ENCODE assay signal across 20 cellular contexts in the genomic region with DNA sequence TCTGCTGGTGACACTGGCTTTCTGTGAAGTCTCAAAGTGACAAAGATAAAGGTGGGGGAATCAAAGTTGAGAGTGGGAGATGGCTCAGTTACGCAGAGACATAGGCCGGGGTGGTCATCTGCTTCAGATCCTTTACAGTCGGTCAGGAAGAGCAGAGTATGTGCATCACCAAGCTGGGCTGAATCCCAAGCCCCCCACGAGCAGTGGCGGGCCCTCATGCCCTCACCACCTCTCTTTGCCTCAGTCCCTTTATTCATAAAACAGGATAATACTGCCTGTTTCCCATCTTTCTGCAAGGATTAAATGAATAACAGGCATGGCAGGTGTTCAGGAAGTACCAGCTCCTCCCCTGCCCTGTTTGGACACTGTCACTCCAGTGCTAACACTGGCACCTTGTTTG.
DNase-seq lines count a peak whose midpoint lies in the region; ATAC-seq, FAIRE-seq and TF ChIP-seq lines count a peak whose summit lies in the region.
"Had no signal": no experiment of that assay in that cellular context is flagged by ENCODE, and none has a peak within 500 bp of the region (broad histone marks: within the 10 kb centered on the region; RNA-seq: fewer than 3 reads in every experiment).

No MANE protein-coding gene starts in this region.

- DNase-seq in esophagus muscularis mucosa (ENCODE audit: extremely low spot score) (peak; percentile 80), neuronal stem cell (ENCODE audit: low spot score) (no peak), D721Med (ENCODE audit: insufficient read length, low spot score) (no peak), ascending aorta (ENCODE audit: low spot score in 2 of 2) (no peak)
- DNase-seq: 8988T; ACHN; BE2C; C1 segment of cervical spinal cord; CD4-positive, alpha-beta memory T cell; CD4-positive, CD25-positive, alpha-beta regulatory T cell; CD8-positive, alpha-beta memory T cell; COR-L47; DMS79 treated with DMSO at 0.1 percent for 48 hours; GF-D8 had no signal

- H3K4ac ChIP-seq in neuronal stem cell (ENCODE audit: low read length) = no peak overlapping the region

- no peak overlapping the region for H2AFZ ChIP-seq in neuronal stem cell (ENCODE audit: low read length)

- H3K9me3 ChIP-seq in esophagus muscularis mucosa (no peaks in the 10 kb centered on the region), neuronal stem cell (replicated peaks in 1 of 2; ENCODE audit: control insufficient read depth in 2 of 2, insufficient read depth in 1 of 2, low read depth in 1 of 2, low read length in 2 of 2) (peaks cover 0 to 2% of the 10 kb centered on the region in 2 donors), ascending aorta (no peaks in the 10 kb centered on the region)
- H3K9me3 ChIP-seq: BE2C, BLaER1 had no signal

- intact Hi-C loops in esophagus muscularis mucosa (cut with DNase I) (no loop called here), ascending aorta (cut with DNase I) (no loop called here)

- H2BK5ac ChIP-seq in neuronal stem cell (ENCODE audit: low read length) = no peak overlapping the region

- H2BK15ac ChIP-seq in neuronal stem cell (ENCODE audit: low read length) = peak overlapping the region; percentile 27

- H3K18ac ChIP-seq in neuronal stem cell (ENCODE audit: low read length) = peak overlapping the region; percentile 36

- H3K36me3 ChIP-seq in esophagus muscularis mucosa (peaks cover 5 to 96% (median 39%) of the 10 kb centered on the region in 4 donors), neuronal stem cell (replicated peaks in 1 of 2; ENCODE audit: control insufficient read depth in 2 of 2, insufficient read depth in 2 of 2, low read length in 2 of 2) (peaks cover 0 to 13% of the 10 kb centered on the region in 2 donors), ascending aorta (peaks cover 26 to 83% of the 10 kb centered on the region in 2 donors)
- H3K36me3 ChIP-seq: BE2C had no signal

- no peak overlapping the region for H2BK120ac ChIP-seq in neuronal stem cell (ENCODE audit: low read depth, low read length)

- H3K4me3 ChIP-seq in esophagus muscularis mucosa = no peak overlapping the region
- H3K4me3 ChIP-seq in neuronal stem cell (ENCODE audit: low read length in 2 of 2) = no peak overlapping the region
- H3K4me3 ChIP-seq in ascending aorta = no peak overlapping the region
- H3K4me3 ChIP-seq: BLaER1 had no signal

- H3K27ac ChIP-seq in esophagus muscularis mucosa (replicated peaks in 1 of 4) (no peak overlapping the region), neuronal stem cell (replicated peaks; ENCODE audit: low read length) (no peak overlapping the region), ascending aorta (no peak overlapping the region)
- H3K27ac ChIP-seq: BLaER1 had no signal

- no peak overlapping the region for H3K4me2 ChIP-seq in neuronal stem cell (ENCODE audit: insufficient read depth, low read length, poor library complexity, severe bottlenecking)
- H3K4me2 ChIP-seq: BLaER1 had no signal

- H3K23ac ChIP-seq in neuronal stem cell (ENCODE audit: low read depth, low read length, poor library complexity) = no peak overlapping the region

- no peak for ATAC-seq in GM21367 (IDR thresholded peaks at IDR 0.05; ENCODE audit: unreplicated experiment)

- TF ChIP-seq EP300 in esophagus muscularis mucosa (IDR thresholded peaks at IDR 0.05) = no peak

- H2BK12ac ChIP-seq in neuronal stem cell (ENCODE audit: low read length) = no peak overlapping the region

- no peak overlapping the region for H3K14ac ChIP-seq in neuronal stem cell (ENCODE audit: low read length)

- no peak for FAIRE-seq in D721Med (lab: Jason Lieb, UNC)
- FAIRE-seq: A204.1, G401.6, GM12891, GM19239 had no signal

- H4K91ac ChIP-seq in neuronal stem cell (ENCODE audit: low read depth, low read length, poor library complexity) = no peak overlapping the region

- no peak overlapping the region for H3K9ac ChIP-seq in neuronal stem cell (ENCODE audit: low read depth, low read length, poor library complexity)
- H3K9ac ChIP-seq: BLaER1 had no signal

- H3K79me1 ChIP-seq in neuronal stem cell (ENCODE audit: low read depth, low read length) = no peaks in the 10 kb centered on the region

- H4K8ac ChIP-seq in neuronal stem cell (ENCODE audit: low read depth, low read length) = no peak overlapping the region

- TF ChIP-seq POLR2A in esophagus muscularis mucosa (IDR thresholded peaks at IDR 0.05; ENCODE audit: low read depth) = no peak

- H3K4me1 ChIP-seq in esophagus muscularis mucosa (no peaks in the 10 kb centered on the region), neuronal stem cell (ENCODE audit: control insufficient read depth in 2 of 2, insufficient read depth in 1 of 2, low read depth in 1 of 2, low read length in 2 of 2) (peaks cover 0 to 4% of the 10 kb centered on the region in 2 donors), ascending aorta (no peaks in the 10 kb centered on the region)
- H3K4me1 ChIP-seq: BE2C had no signal

- no peak overlapping the region for H2AK5ac ChIP-seq in neuronal stem cell (ENCODE audit: low read depth, low read length)

- H3K27me3 ChIP-seq in esophagus muscularis mucosa (no peaks in the 10 kb centered on the region), neuronal stem cell (ENCODE audit: control insufficient read depth in 3 of 3, insufficient read depth in 3 of 3, low read depth in 1 of 3, low read length in 3 of 3) (no peaks in the 10 kb centered on the region), ascending aorta (no peaks in the 10 kb centered on the region)
- H3K27me3 ChIP-seq: BE2C, BLaER1 had no signal

- TF ChIP-seq CTCF in esophagus muscularis mucosa (IDR thresholded peaks at IDR 0.05) (no peak), D721Med (IDR thresholded peaks at IDR 0.05; ENCODE audit: insufficient read depth, missing control alignments) (no peak), ascending aorta (IDR thresholded peaks at IDR 0.05) (no peak)

- 88% methylated on average over 5 of the region's 5 CpGs for WGBS in esophagus muscularis mucosa
- no CpG with 5 or more reads among the region's 5 CpGs for WGBS in neuronal stem cell (ENCODE audit: extremely low coverage in 2 of 2, insufficient read length in 2 of 2, insufficient replicate concordance in 1 of 2), 2 donors
